ENCODE assay signal across 17 cellular contexts in the genomic region with DNA sequence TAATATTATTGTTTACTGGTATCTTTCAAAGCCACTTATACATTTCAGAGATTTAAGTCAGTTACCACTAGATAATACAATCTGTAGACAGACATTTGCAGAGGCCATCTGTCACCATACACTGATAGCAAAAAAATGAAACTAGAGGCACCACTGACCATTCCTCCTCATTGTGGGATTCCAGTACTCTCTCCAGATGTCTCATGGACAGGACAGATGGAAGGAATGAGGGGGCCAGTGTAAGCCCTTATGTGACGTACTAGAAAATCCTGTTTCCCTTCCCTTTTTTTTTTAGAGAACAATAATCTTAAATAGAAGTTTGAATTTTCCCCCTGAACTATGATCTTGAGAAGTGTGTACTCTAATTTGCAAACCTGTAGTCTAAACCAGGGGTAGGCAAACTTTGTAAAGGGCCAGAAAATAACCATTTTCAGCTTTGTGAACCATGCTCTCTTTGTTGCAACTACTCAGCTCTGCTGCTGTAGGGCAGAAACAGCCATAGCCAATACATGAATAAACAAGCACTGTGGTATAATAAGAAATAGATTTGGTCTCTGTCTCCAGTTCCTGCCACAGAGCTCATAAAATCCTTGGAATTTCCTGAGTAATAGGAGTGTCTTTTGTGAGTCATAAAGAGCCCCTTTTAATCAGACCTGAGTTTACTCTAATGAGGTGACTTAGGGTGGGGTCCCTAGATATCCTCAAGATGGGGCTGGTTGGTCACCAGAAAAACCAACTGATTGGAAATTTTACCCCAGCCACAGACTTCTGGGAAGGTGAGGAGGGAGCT.
DNase-seq lines count a peak whose midpoint lies in the region; ATAC-seq and TF ChIP-seq lines count a peak whose summit lies in the region.
"Had no signal": no experiment of that assay in that cellular context is flagged by ENCODE, and none has a peak within 500 bp of the region (broad histone marks: within the 10 kb centered on the region; RNA-seq: fewer than 3 reads in every experiment).

No MANE protein-coding gene starts in this region.

- no peak for ATAC-seq in GM18519 (IDR thresholded peaks at IDR 0.05; ENCODE audit: low FRiP score, unreplicated experiment)
- ATAC-seq: activated naive CD8-positive, alpha-beta T cell treated with anti-CD3 and anti-CD28 coated beads, Interleukin-2, amount 50 U/mL, for 24 hours; HepG2; lower lobe of right lung had no signal

- TF ChIP-seq CTCF in HFF-Myc (IDR thresholded peaks at IDR 0.05; ENCODE audit: low read depth, low read length, missing control alignments), result no peak
- TF ChIP-seq CTCF in SK-N-SH (IDR thresholded peaks at IDR 0.05), result no peak
- no peak for TF ChIP-seq CTCF in foreskin fibroblast (IDR thresholded peaks at IDR 0.05; ENCODE audit: low read depth, low read length)

- H3K27ac ChIP-seq in ACC112 (ENCODE audit: low read depth, low read length) (no peak overlapping the region), SK-N-SH (ENCODE audit: low read depth in 2 of 2, low read length in 1 of 2) (peak overlapping the region in 1 of 2 experiments; percentile 60; a peak in 3 of 4 replicates)
- H3K27ac ChIP-seq: lower lobe of right lung, vagina had no signal

- peak overlapping the region; percentile 41; the same call in 1 of the 2 replicates for H3K9ac ChIP-seq in SK-N-SH

- no peaks in the 10 kb centered on the region for H3K27me3 ChIP-seq in ACC112 (ENCODE audit: insufficient read depth, low read length)
- no peaks in the 10 kb centered on the region for H3K27me3 ChIP-seq in SK-N-SH (ENCODE audit: insufficient read depth)
- H3K27me3 ChIP-seq: vagina had no signal

- H3K36me3 ChIP-seq in ACC112 (ENCODE audit: insufficient read depth, low read length) (no peaks in the 10 kb centered on the region), SK-N-SH (replicated peaks in 1 of 2; ENCODE audit: control insufficient read depth in 1 of 2, insufficient read depth in 2 of 2, low read length in 1 of 2) (no peaks in the 10 kb centered on the region)
- H3K36me3 ChIP-seq: lower lobe of right lung, vagina had no signal

- H3K4me1 ChIP-seq in ACC112 (ENCODE audit: control insufficient read depth, insufficient read depth, low read length, unreplicated experiment), result peaks cover 14% of the 10 kb centered on the region
- peaks cover 0 to 9% of the 10 kb centered on the region in 2 experiments; a peak in 1 of 4 replicates for H3K4me1 ChIP-seq in SK-N-SH (ENCODE audit: control insufficient read depth in 1 of 2, insufficient read depth in 2 of 2, low read depth in 1 of 2, low read length in 1 of 2)
- H3K4me1 ChIP-seq: lower lobe of right lung had no signal

- no peaks in the 10 kb centered on the region for H3K9me3 ChIP-seq in SK-N-SH
- H3K9me3 ChIP-seq: lower lobe of right lung, vagina had no signal

- DNase-seq in HFF-Myc (ENCODE audit: extremely low read depth, low read depth) (peak; percentile 56), SK-N-SH (no peak), foreskin fibroblast (peak; percentile 21 to 44), inferior parietal cortex (ENCODE audit: extremely low spot score) (no peak)
- DNase-seq in activated CD4-positive, alpha-beta T cell treated with anti-CD3 and anti-CD28 coated beads, Interleukin-2, amount 50 U/mL, for 4 hours, result no peak
- no peak for DNase-seq in activated CD4-positive, alpha-beta T cell treated with anti-CD3 and anti-CD28 coated beads, Interleukin-2, amount 10 ng/mL, durations not matched to agents 7 days and 5 days
- DNase-seq: activated naive CD8-positive, alpha-beta T cell treated with anti-CD3 and anti-CD28 coated beads, Interleukin-2, amount 50 U/mL, for 24 hours; activated T-cell treated with anti-CD3 and anti-CD28 coated beads for 4 hours; H9; lower lobe of right lung; NCI-H1417 treated with DMSO at 0.1 percent for 48 hours; NCI-H526; occipital lobe had no signal

- no peaks in the 10 kb centered on the region for H3K9me2 ChIP-seq in SK-N-SH

- H3K4me3 ChIP-seq in ACC112 (ENCODE audit: low read depth, low read length) (no peak overlapping the region), HFF-Myc (replicated peaks; ENCODE audit: low read depth, low read length) (no peak overlapping the region), SK-N-SH (ENCODE audit: low read depth in 2 of 2, low read length in 1 of 2) (0 out of 4 replicates have a peak overlapping the region, but pooled peaks of 1 of the 2 experiments have one; percentile 5), foreskin fibroblast (ENCODE audit: low read depth in 1 of 2, low read length in 2 of 2) (no peak overlapping the region)
- H3K4me3 ChIP-seq: lower lobe of right lung, vagina had no signal

- H3K4me3 Mint-ChIP-seq in activated CD4-positive, alpha-beta T cell treated with anti-CD3 and anti-CD28 coated beads, Interleukin-2, amount 10 ng/mL, durations not matched to agents 7 days and 5 days, result no peak overlapping the region
- H3K4me3 Mint-ChIP-seq: activated naive CD8-positive, alpha-beta T cell treated with anti-CD3 and anti-CD28 coated beads, Interleukin-2, amount 50 U/mL, for 24 hours; H9 had no signal

- H3K9me3 Mint-ChIP-seq in activated CD4-positive, alpha-beta T cell treated with anti-CD3 and anti-CD28 coated beads, Interleukin-2, amount 10 ng/mL, durations not matched to agents 7 days and 5 days, result no peaks in the 10 kb centered on the region
- H3K9me3 Mint-ChIP-seq: activated naive CD8-positive, alpha-beta T cell treated with anti-CD3 and anti-CD28 coated beads, Interleukin-2, amount 50 U/mL, for 24 hours had no signal

- peak overlapping the region; percentile 68 for H2AFZ ChIP-seq in ACC112 (ENCODE audit: low read length, unreplicated experiment)
- peak overlapping the region; percentile 84; the same call in 1 of the 2 replicates for H2AFZ ChIP-seq in SK-N-SH (ENCODE audit: low read depth)

- H3K36me3 Mint-ChIP-seq in activated CD4-positive, alpha-beta T cell treated with anti-CD3 and anti-CD28 coated beads, Interleukin-2, amount 10 ng/mL, durations not matched to agents 7 days and 5 days (ENCODE audit: low read depth), result no peaks in the 10 kb centered on the region

- 29% methylated on average over 1 of the region's 1 CpG for WGBS in SK-N-SH (ENCODE audit: low lambda C conversion rate)

- peak in 1 of 2 experiments; percentile 32; a peak in 1 of 4 replicates for TF ChIP-seq EP300 in SK-N-SH (IDR thresholded peaks at IDR 0.05; ENCODE audit: borderline replicate concordance in 1 of 2, low read depth in 1 of 2, low read length in 1 of 2)

- no peak overlapping the region for H3K27ac Mint-ChIP-seq in activated CD4-positive, alpha-beta T cell treated with anti-CD3 and anti-CD28 coated beads, Interleukin-2, amount 10 ng/mL, durations not matched to agents 7 days and 5 days
- H3K27ac Mint-ChIP-seq: activated naive CD8-positive, alpha-beta T cell treated with anti-CD3 and anti-CD28 coated beads, Interleukin-2, amount 50 U/mL, for 24 hours; H9 had no signal

- CTCF ChIA-PET in SK-N-SH (lab: Yijun Ruan, JAX), result no interaction called here
- CTCF ChIA-PET in activated CD4-positive, alpha-beta T cell treated with anti-CD3 and anti-CD28 coated beads, Interleukin-2, amount 10 ng/mL, durations not matched to agents 7 days and 5 days (lab: Charles Lee), result interaction anchor here (0.7 kb wide), 1 partner anchor 49 kb away, joined by 3 read pairs; no protein-coding TSS in a partner anchor

- peak overlapping the region; percentile 59; the same call in 1 of the 2 replicates for H3K4me2 ChIP-seq in SK-N-SH

- no peaks in the 10 kb centered on the region for H3K4me1 Mint-ChIP-seq in activated CD4-positive, alpha-beta T cell treated with anti-CD3 and anti-CD28 coated beads, Interleukin-2, amount 10 ng/mL, durations not matched to agents 7 days and 5 days
- H3K4me1 Mint-ChIP-seq: activated naive CD8-positive, alpha-beta T cell treated with anti-CD3 and anti-CD28 coated beads, Interleukin-2, amount 50 U/mL, for 24 hours; H9 had no signal

- TF ChIP-seq RAD21 in SK-N-SH (IDR thresholded peaks at IDR 0.05; ENCODE audit: low read length), result no peak

- POLR2A ChIA-PET in SK-N-SH (lab: Yijun Ruan, JAX), result no interaction called here
- POLR2A ChIA-PET in activated CD4-positive, alpha-beta T cell treated with anti-CD3 and anti-CD28 coated beads, Interleukin-2, amount 10 ng/mL, durations not matched to agents 7 days and 5 days (lab: Charles Lee), result no interaction called here

- no peaks in the 10 kb centered on the region for H3F3A ChIP-seq in SK-N-SH (replicated peaks; ENCODE audit: insufficient read depth)

- no peaks in the 10 kb centered on the region for H4K20me1 ChIP-seq in SK-N-SH (ENCODE audit: insufficient read depth)

- H3K79me2 ChIP-seq in ACC112 (ENCODE audit: control insufficient read depth, insufficient read depth, low read length, unreplicated experiment) (no peaks in the 10 kb centered on the region), SK-N-SH (ENCODE audit: insufficient read depth) (no peaks in the 10 kb centered on the region)

- no peaks in the 10 kb centered on the region for H3K27me3 Mint-ChIP-seq in activated CD4-positive, alpha-beta T cell treated with anti-CD3 and anti-CD28 coated beads, Interleukin-2, amount 10 ng/mL, durations not matched to agents 7 days and 5 days

TF ChIP-seq in SK-N-SH, 30 proteins besides CTCF, POLR2A, EP300 and RAD21:
- peak; percentile 17; the same call in 1 of the 2 replicates for TF ChIP-seq TEAD4 (IDR thresholded peaks at IDR 0.05; ENCODE audit: borderline replicate concordance, insufficient read depth)
- TF ChIP-seq FOSL2 (IDR thresholded peaks at IDR 0.05; ENCODE audit: borderline replicate concordance, low read depth), result peak; percentile 45; the same call in 1 of the 2 replicates
- TF ChIP-seq, protein P1, sequence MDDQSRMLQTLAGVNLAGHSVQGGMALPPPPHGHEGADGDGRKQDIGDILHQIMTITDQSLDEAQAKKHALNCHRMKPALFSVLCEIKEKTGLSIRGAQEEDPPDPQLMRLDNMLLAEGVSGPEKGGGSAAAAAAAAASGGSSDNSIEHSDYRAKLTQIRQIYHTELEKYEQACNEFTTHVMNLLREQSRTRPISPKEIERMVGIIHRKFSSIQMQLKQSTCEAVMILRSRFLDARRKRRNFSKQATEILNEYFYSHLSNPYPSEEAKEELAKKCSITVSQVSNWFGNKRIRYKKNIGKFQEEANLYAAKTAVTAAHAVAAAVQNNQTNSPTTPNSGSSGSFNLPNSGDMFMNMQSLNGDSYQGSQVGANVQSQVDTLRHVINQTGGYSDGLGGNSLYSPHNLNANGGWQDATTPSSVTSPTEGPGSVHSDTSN (IDR thresholded peaks at IDR 0.05), result no peak

Comparison
In these comparisons a context has a peak if more than half of its experiments do, and no peak if none do; other contexts are left out.
1. DNase-seq: peak in HFF-Myc (single experiment) and foreskin fibroblast (2 of 2); none in SK-N-SH (single experiment), inferior parietal cortex (single experiment), activated CD4-positive, alpha-beta T cell treated with anti-CD3 and anti-CD28 coated beads, Interleukin-2, amount 50 U/mL, for 4 hours (0 of 2) and activated CD4-positive, alpha-beta T cell treated with anti-CD3 and anti-CD28 coated beads, Interleukin-2, amount 10 ng/mL, durations not matched to agents 7 days and 5 days (single experiment).